ENCODE assay signal across 8 cellular contexts in genomic region chr4:70721747-70722146, GRCh38. TPM values are rescaled to one million over a fixed set of nuclear protein-coding genes. Genes with fewer than 3 reads are reported as not detected.
DNase-seq lines count a peak whose midpoint lies in the region; ATAC-seq, FAIRE-seq and TF ChIP-seq lines count a peak whose summit lies in the region.

A gene with protein sequence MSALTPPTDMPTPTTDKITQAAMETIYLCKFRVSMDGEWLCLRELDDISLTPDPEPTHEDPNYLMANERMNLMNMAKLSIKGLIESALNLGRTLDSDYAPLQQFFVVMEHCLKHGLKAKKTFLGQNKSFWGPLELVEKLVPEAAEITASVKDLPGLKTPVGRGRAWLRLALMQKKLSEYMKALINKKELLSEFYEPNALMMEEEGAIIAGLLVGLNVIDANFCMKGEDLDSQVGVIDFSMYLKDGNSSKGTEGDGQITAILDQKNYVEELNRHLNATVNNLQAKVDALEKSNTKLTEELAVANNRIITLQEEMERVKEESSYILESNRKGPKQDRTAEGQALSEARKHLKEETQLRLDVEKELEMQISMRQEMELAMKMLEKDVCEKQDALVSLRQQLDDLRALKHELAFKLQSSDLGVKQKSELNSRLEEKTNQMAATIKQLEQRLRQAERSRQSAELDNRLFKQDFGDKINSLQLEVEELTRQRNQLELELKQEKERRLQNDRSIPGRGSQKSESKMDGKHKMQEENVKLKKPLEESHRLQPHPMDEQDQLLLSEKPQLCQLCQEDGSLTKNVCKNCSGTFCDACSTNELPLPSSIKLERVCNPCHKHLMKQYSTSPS (plus strand): TSS chr4:70721964. CDS start chr4:70722574, 610 bp downstream.

- H3K9me3 ChIP-seq in prostate gland = no peaks in the 10 kb centered on the region

- H3K27ac ChIP-seq in angular gyrus (ENCODE audit: low read depth, low read length) = peak within 1 kb of the TSS; percentile 64
- peak within 1 kb of the TSS; percentile 43 to 50 for H3K27ac ChIP-seq in prostate gland

- no peaks in the 10 kb centered on the region for H3K27me3 ChIP-seq in prostate gland (replicated peaks; ENCODE audit: insufficient read depth)

- ATAC-seq in left ventricle myocardium superior = peak; percentile 96
- no peak for ATAC-seq in GM19467 (IDR thresholded peaks at IDR 0.05; ENCODE audit: unreplicated experiment)
- no peak for ATAC-seq in GM18858 (IDR thresholded peaks at IDR 0.05; ENCODE audit: unreplicated experiment)

- H3K4me3 ChIP-seq in prostate gland = peak within 1 kb of the TSS; percentile 11 to 18

- no peaks in the 10 kb centered on the region for H3K36me3 ChIP-seq in prostate gland

- no peak for FAIRE-seq in GM19239 (lab: Jason Lieb, UNC)

- intact Hi-C loops in left ventricle myocardium superior (cut with micrococcal nuclease) = no loop called here
- intact Hi-C loops in prostate gland (cut with DNase I) = no loop called here

- no peaks in the 10 kb centered on the region for H3K4me1 ChIP-seq in prostate gland (replicated peaks)

- no peak for TF ChIP-seq CTCF in prostate gland (IDR thresholded peaks at IDR 0.05)

- TF ChIP-seq POLR2A in prostate gland (IDR thresholded peaks at IDR 0.05) = no peak

- DNase-seq in EL = peak; percentile 87
- peak; percentile 94 for DNase-seq in NCI-H2171 treated with DMSO at 0.1 percent for 48 hours (lab: John Stamatoyannopoulos, UW)
- no peak for DNase-seq in left ventricle myocardium superior
- no peak for DNase-seq in prostate gland (ENCODE audit: low spot score)
- no peak for DNase-seq in GM19239 (ENCODE audit: insufficient read length, low spot score)

- WGBS in prostate gland = 46% methylated on average over 3 of the region's 3 CpGs

RNA-seq across cellular contexts. Expression of the gene that starts here (rescaled TPM):
- total RNA-seq in left ventricle myocardium superior = 22.1 TPM
- total RNA-seq in prostate gland = 100 to 1,000 TPM in 1 of 2 donors, 10 to 100 TPM in 1; 51.7 to 118 TPM

Comparison
In these comparisons a context has a peak if more than half of its experiments do, and no peak if none do; other contexts are left out.
1. DNase-seq: peak in EL (single experiment) and NCI-H2171 treated with DMSO at 0.1 percent for 48 hours (single experiment); none in left ventricle myocardium superior (single experiment), prostate gland (single experiment) and GM19239 (single experiment).